ENCODE assay signal across 24 cellular contexts in genomic region chr2:157105372-157105771, GRCh38.
A peak's percentile ranks its signal among the peaks of the same experiment; 100 is the strongest.
DNase-seq lines count a peak whose midpoint lies in the region; ATAC-seq, FAIRE-seq and TF ChIP-seq lines count a peak whose summit lies in the region.
"Had no signal": no experiment of that assay in that cellular context is flagged by ENCODE, and none has a peak within 500 bp of the region (broad histone marks: within the 10 kb centered on the region; RNA-seq: fewer than 3 reads in every experiment).

No MANE protein-coding gene starts in this region.

- H3K9ac ChIP-seq in HepG2 (ENCODE audit: insufficient read depth, low read depth, low read length), result no peak overlapping the region
- H3K9ac ChIP-seq in K562 (ENCODE audit: insufficient read depth in 1 of 2, low read depth in 2 of 2, low read length in 2 of 2), result no peak overlapping the region
- H3K9ac ChIP-seq: BLaER1 had no signal

- no peak overlapping the region for H3K4me3 ChIP-seq in HepG2 (replicated peaks in 1 of 3; ENCODE audit: insufficient read depth in 1 of 3, low read depth in 2 of 3, low read length in 3 of 3)
- no peak overlapping the region for H3K4me3 ChIP-seq in right lobe of liver
- no peak overlapping the region for H3K4me3 ChIP-seq in K562
- H3K4me3 ChIP-seq in small intestine (ENCODE audit: low read depth in 1 of 2, low read length in 2 of 2), result no peak overlapping the region
- H3K4me3 ChIP-seq: BLaER1 had no signal

- TF ChIP-seq EP300 in HepG2 (IDR thresholded peaks at IDR 0.05; ENCODE audit: low read depth in 2 of 2, low read length in 2 of 2) (no peak), HepG2 (CRISPR knock-in tag; IDR thresholded peaks at IDR 0.05; ENCODE audit: borderline replicate concordance) (no peak), K562 (IDR thresholded peaks at IDR 0.05; ENCODE audit: low read length) (no peak)

- FAIRE-seq in HepG2 (lab: Jason Lieb, UNC) (no peak), K562 (lab: Jason Lieb, UNC) (no peak), small intestine (lab: Jason Lieb, UNC) (peak; percentile 33)
- FAIRE-seq: A204.1, G401.6, GM12891, GM19239 had no signal

- H3K79me2 ChIP-seq in HepG2 (ENCODE audit: insufficient read depth, low read length), result no peaks in the 10 kb centered on the region
- no peaks in the 10 kb centered on the region for H3K79me2 ChIP-seq in K562 (ENCODE audit: control insufficient read depth, insufficient read depth, low read length)

- TF ChIP-seq CTCF in HepG2 (CRISPR knock-in tag; IDR thresholded peaks at IDR 0.05) (no peak), right lobe of liver (IDR thresholded peaks at IDR 0.05) (no peak), K562 (IDR thresholded peaks at IDR 0.05 in 2 of 3, conservative IDR thresholded peaks at IDR 0.05 in 1 of 3; ENCODE audit: insufficient read depth in 2 of 3, low read depth in 1 of 3, low read length in 3 of 3) (no peak)

- CTCF ChIA-PET in HepG2 (lab: Yijun Ruan, JAX; ENCODE audit: low intra/inter-chr PET ratio, low total read pairs), result no interaction called here
- CTCF ChIA-PET in K562 (lab: Yijun Ruan, JAX; ENCODE audit: low intra/inter-chr PET ratio), result no interaction called here

- intact Hi-C loops in HepG2 (cut with micrococcal nuclease; ENCODE audit: unreplicated experiment), result no loop called here
- intact Hi-C loops in right lobe of liver (cut with DNase I), result no loop called here
- intact Hi-C loops in K562 (cut with micrococcal nuclease), result no loop called here
- intact Hi-C loops in left cardiac atrium (cut with DNase I), result no loop called here

- H2AFZ ChIP-seq in HepG2 (ENCODE audit: low read length), result no peak overlapping the region
- H2AFZ ChIP-seq in K562 (ENCODE audit: low read depth, low read length), result no peak overlapping the region

- H3K27me3 ChIP-seq in HepG2 (ENCODE audit: control insufficient read depth in 1 of 2, insufficient read depth in 2 of 2, low read length in 2 of 2) (no peaks in the 10 kb centered on the region), right lobe of liver (no peaks in the 10 kb centered on the region), K562 (ENCODE audit: control insufficient read depth in 2 of 2, insufficient read depth in 2 of 2, low read length in 2 of 2) (no peaks in the 10 kb centered on the region), small intestine (ENCODE audit: control insufficient read depth in 2 of 2, insufficient read depth in 2 of 2, low read length in 2 of 2) (no peaks in the 10 kb centered on the region)
- H3K27me3 ChIP-seq: BE2C, BLaER1 had no signal

- H3K4me2 ChIP-seq in HepG2 (ENCODE audit: low read depth, low read length) (no peak overlapping the region), K562 (ENCODE audit: insufficient read depth, low read length) (no peak overlapping the region)
- H3K4me2 ChIP-seq: BLaER1 had no signal

- POLR2A ChIA-PET in HepG2 (lab: Yijun Ruan, JAX) (no interaction called here), K562 (lab: Yijun Ruan, JAX) (no interaction called here)

- no peaks in the 10 kb centered on the region for H4K20me1 ChIP-seq in HepG2 (ENCODE audit: insufficient read depth, low read length)
- no peaks in the 10 kb centered on the region for H4K20me1 ChIP-seq in K562 (replicated peaks; ENCODE audit: control insufficient read depth, insufficient read depth, low read length)
- H4K20me1 ChIP-seq: BLaER1 had no signal

- no peaks in the 10 kb centered on the region for H3K9me1 ChIP-seq in K562 (ENCODE audit: control insufficient read depth, insufficient read depth, low read length)

- H3K9me3 ChIP-seq in HepG2 (ENCODE audit: low read length) (peaks cover 42% of the 10 kb centered on the region), right lobe of liver (no peaks in the 10 kb centered on the region), K562 (replicated peaks; ENCODE audit: control insufficient read depth, insufficient read depth, low read depth, low read length) (no peaks in the 10 kb centered on the region; the same call in 1 of the 2 replicates), small intestine (ENCODE audit: control insufficient read depth, low read depth) (no peaks in the 10 kb centered on the region)
- H3K9me3 ChIP-seq: BE2C had no signal

- in situ Hi-C loops in HepG2 (cut with HindIII; ENCODE audit: extremely low pct_ligation_motif_present, low pct_unique_long_range_greater_than_20kb), result no loop called here
- in situ Hi-C loops in K562 (cut with MboI), result no loop called here
- in situ Hi-C loops in KBM-7 (cut with MboI; ENCODE audit: low pct_unique_long_range_greater_than_20kb, low sequenced_read_pairs), result no loop called here

- H3K27ac ChIP-seq in HepG2 (ENCODE audit: extremely low read length, insufficient read depth, low read length), result no peak overlapping the region
- no peak overlapping the region for H3K27ac ChIP-seq in right lobe of liver
- H3K27ac ChIP-seq in K562 (ENCODE audit: extremely low read depth, low read depth, low read length), result no peak overlapping the region
- no peak overlapping the region for H3K27ac ChIP-seq in small intestine (ENCODE audit: low read depth in 1 of 2, low read length in 1 of 2)
- H3K27ac ChIP-seq: 22Rv1, BLaER1 had no signal

- ATAC-seq in HepG2 (no peak), right lobe of liver (no peak), K562 (no peak), left cardiac atrium (no peak)

- DNase-seq in HepG2 (ENCODE audit: low spot score), result no peak
- DNase-seq in right lobe of liver, result no peak
- no peak for DNase-seq in K562 (ENCODE audit: extremely low read depth in 1 of 4, low spot score in 3 of 4)
- DNase-seq in small intestine, result no peak
- no peak for DNase-seq in left cardiac atrium
- DNase-seq in KBM-7, result no peak
- DNase-seq: ACHN; BE2C; C1 segment of cervical spinal cord; CD4-positive, alpha-beta memory T cell; CD4-positive, CD25-positive, alpha-beta regulatory T cell; CD8-positive, alpha-beta memory T cell; COR-L47; DMS 273 treated with DMSO at 0.1 percent for 48 hours; DMS153; DMS53; DMS79 treated with DMSO at 0.1 percent for 48 hours; GF-D8 had no signal

- no peaks in the 10 kb centered on the region for H3K4me1 ChIP-seq in HepG2 (ENCODE audit: insufficient read depth, low read length)
- H3K4me1 ChIP-seq in right lobe of liver, result peaks cover 0 to 2% (median 0%) of the 10 kb centered on the region in 4 donors
- H3K4me1 ChIP-seq in K562 (replicated peaks in 1 of 2; ENCODE audit: control insufficient read depth in 2 of 2, insufficient read depth in 2 of 2, low read length in 2 of 2), result no peaks in the 10 kb centered on the region
- no peaks in the 10 kb centered on the region for H3K4me1 ChIP-seq in small intestine (ENCODE audit: control insufficient read depth in 2 of 2, insufficient read depth in 1 of 2, low read depth in 1 of 2, low read length in 1 of 2)
- H3K4me1 ChIP-seq: BE2C had no signal

- WGBS in HepG2 (ENCODE audit: low lambda C conversion rate), result 3% methylated on average over 1 of the region's 1 CpG
- WGBS in right lobe of liver (ENCODE audit: insufficient coverage, low coverage, low lambda C conversion rate, missing lambda C conversion rate), result 50% methylated on average over 1 of the region's 1 CpG
- 32% methylated on average over 1 of the region's 1 CpG for WGBS in K562 (ENCODE audit: insufficient coverage, low coverage, missing lambda C conversion rate)
- 94 to 95% (median 95%) methylated on average over 1 of the region's 1 CpG for WGBS in small intestine, 3 donors

- H3K36me3 ChIP-seq in HepG2 (replicated peaks in 1 of 2; ENCODE audit: control insufficient read depth in 1 of 2, insufficient read depth in 2 of 2, low read length in 2 of 2) (no peaks in the 10 kb centered on the region), right lobe of liver (no peaks in the 10 kb centered on the region), K562 (ENCODE audit: control insufficient read depth, insufficient read depth, low read length) (no peaks in the 10 kb centered on the region), small intestine (ENCODE audit: control insufficient read depth in 2 of 2, insufficient read depth in 2 of 2, low read length in 2 of 2) (no peaks in the 10 kb centered on the region)
- H3K36me3 ChIP-seq: BE2C, BLaER1 had no signal

- BruUV-seq in HepG2 (replicated peaks; lab: Mats Ljungman, UMichigan), result no TSS peak
- no TSS peak for BruUV-seq in K562 (replicated peaks; lab: Mats Ljungman, UMichigan)

- TF ChIP-seq RAD21 in HepG2 (CRISPR knock-in tag; IDR thresholded peaks at IDR 0.05) (no peak), K562 (CRISPR knock-in tag; conservative IDR thresholded peaks at IDR 0.05 in 1 of 2, IDR thresholded peaks at IDR 0.05 in 1 of 2) (no peak)

- TF ChIP-seq POLR2A in HepG2 (IDR thresholded peaks at IDR 0.05; ENCODE audit: insufficient read depth in 1 of 2, low read depth in 2 of 2, low read length in 2 of 2) (no peak), right lobe of liver (IDR thresholded peaks at IDR 0.05) (no peak), K562 (conservative IDR thresholded peaks at IDR 0.05) (no peak)

TF ChIP-seq in HepG2, 621 proteins besides CTCF, POLR2A, EP300 and RAD21:
- peak; percentile 31; the same call in 1 of the 2 replicates for TF ChIP-seq CEBPB (IDR thresholded peaks at IDR 0.05; ENCODE audit: borderline replicate concordance, low read depth, low read length)
- TF ChIP-seq NFE2L1 (CRISPR knock-in tag; IDR thresholded peaks at IDR 0.05; ENCODE audit: borderline replicate concordance), result no peak

TF ChIP-seq in K562, 482 proteins besides CTCF, POLR2A, EP300 and RAD21:
- TF ChIP-seq CEBPG (CRISPR knock-in tag; IDR thresholded peaks at IDR 0.05) (no peak), CEBPG (tag; conservative IDR thresholded peaks at IDR 0.05 in 1 of 2, IDR thresholded peaks at IDR 0.05 in 1 of 2) (peak; percentile 51 to 86; a peak in 3 of 4 replicates), CEBPB (tag; IDR thresholded peaks at IDR 0.05) (peak; percentile 74), MITF (IDR thresholded peaks at IDR 0.05) (no peak)

Comparison
In these comparisons a context has a peak if more than half of its experiments do, and no peak if none do; other contexts are left out.
1. Of the 241 proteins assayed by ChIP-seq in both HepG2 and K562: peak only in HepG2: none; only in K562: CEBPG; in both: CEBPB; in neither: 239.